In the genomic region with DNA sequence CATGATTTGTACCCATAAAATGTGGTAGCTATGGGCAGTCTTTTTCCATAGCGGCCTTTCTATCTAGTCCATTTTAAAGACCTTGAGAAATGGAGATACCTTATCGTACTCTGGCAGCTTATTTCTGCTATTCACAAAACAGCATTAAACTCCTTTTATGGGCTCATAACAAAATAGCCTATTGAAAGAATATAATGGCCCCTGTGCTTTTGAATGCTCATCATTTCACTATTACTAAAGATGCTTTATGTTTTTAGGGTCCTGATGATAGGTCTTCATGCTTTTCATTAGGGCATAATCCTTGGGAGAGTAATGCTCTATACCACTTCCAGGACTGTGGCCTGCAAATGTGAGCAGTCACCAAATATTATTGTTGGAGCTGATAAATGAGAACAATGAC, we compare ENCODE assay signal across 8 cellular contexts. TPM values are rescaled to one million over a fixed set of nuclear protein-coding genes. Genes with fewer than 3 reads are reported as not detected.
"Had no signal": no experiment of that assay in that cellular context is flagged by ENCODE, and none has a peak within 500 bp of the region (broad histone marks: within the 10 kb centered on the region; RNA-seq: fewer than 3 reads in every experiment).

No MANE protein-coding gene starts in this region.

- H3K4me3 Mint-ChIP-seq: IgD-negative memory B cell had no signal

- DNase-seq: IMR-90, KBM-7, KG1 had no signal

- ATAC-seq: HepG2, K562 had no signal

- H3K4me1 Mint-ChIP-seq: IgD-negative memory B cell had no signal

- H3K36me3 Mint-ChIP-seq: IgD-negative memory B cell had no signal

- H3K4me3 ChIP-seq: K562 had no signal

- H3K27ac Mint-ChIP-seq: IgD-negative memory B cell had no signal

RNA-seq across cellular contexts. Expression of gene TMEM178A, which starts 7.3 kb away (rescaled TPM):
- total RNA-seq: HT-29, HT1080, K562 had no signal
